Comparison of ENCODE assay signal across 1 cellular context in the genomic region with DNA sequence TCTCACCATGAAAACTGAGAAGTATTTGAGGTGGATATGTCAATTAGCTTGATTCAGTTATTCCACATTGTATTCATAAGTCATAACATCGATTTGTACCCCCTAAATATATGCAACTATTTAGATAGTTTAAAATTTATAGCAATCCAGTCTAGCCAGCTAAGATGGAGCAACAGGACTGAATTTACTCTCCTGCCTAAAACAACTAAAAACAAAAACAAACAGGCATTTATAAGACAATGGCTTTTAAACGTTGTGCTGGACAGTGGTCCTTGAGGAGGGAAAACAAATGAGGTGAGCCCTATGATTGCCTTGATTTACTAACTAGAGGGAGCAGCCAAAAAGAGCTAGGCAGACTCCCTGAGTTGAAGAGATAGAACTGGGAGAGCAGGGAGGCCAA.
TF ChIP-seq lines count a peak whose summit lies in the region.

No MANE protein-coding gene starts in this region.

TF ChIP-seq in IMR-90, 13 proteins besides CTCF, POLR2A, EP300 and RAD21 (continued from another document):
- TF ChIP-seq, protein P1, sequence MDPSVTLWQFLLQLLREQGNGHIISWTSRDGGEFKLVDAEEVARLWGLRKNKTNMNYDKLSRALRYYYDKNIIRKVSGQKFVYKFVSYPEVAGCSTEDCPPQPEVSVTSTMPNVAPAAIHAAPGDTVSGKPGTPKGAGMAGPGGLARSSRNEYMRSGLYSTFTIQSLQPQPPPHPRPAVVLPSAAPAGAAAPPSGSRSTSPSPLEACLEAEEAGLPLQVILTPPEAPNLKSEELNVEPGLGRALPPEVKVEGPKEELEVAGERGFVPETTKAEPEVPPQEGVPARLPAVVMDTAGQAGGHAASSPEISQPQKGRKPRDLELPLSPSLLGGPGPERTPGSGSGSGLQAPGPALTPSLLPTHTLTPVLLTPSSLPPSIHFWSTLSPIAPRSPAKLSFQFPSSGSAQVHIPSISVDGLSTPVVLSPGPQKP (IDR thresholded peaks at IDR 0.05; ENCODE audit: borderline replicate concordance, low read depth, low read length): no peak
- TF ChIP-seq RFX5 (IDR thresholded peaks at IDR 0.05; ENCODE audit: low read depth, low read length) (no peak), SMC3 (IDR thresholded peaks at IDR 0.05; ENCODE audit: low read depth, low read length) (no peak), BHLHE40 (IDR thresholded peaks at IDR 0.05; ENCODE audit: low read depth, low read length) (no peak)
